13 cellular contexts compared by ENCODE assay signal in the genomic region with DNA sequence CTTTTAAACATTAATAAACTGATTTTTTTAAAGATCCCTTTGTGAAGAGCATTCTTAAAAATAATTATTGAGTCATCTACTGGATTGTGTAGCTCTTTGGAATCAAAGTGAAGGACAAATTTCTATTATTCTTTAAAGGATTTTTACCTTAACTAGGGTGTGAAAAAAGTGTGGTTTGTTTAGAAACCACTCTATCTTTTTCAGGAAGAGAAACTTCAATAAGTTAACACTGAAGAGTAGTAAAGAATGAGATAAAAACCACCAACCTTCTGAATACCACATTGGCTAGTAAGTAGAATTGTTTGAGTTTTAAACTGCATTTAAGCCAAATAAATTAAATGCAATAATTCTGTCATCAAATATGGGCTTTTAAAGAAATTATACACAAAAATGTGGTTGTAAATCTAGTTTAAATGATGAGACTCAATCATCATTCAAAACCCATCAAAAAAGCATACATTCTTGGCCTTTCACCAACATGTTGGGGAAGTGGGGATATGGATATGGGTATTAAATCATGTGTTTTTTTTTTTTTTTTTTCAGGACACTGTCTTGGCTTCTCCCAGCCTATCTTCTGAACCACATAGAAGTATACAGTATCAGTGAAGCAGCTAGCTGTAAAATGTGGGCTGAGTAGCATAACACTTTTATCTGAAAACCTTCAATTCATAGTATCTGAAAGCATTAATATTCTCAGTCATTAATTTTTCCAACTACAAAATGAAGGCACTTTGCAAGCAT. TPM values are rescaled to one million over a fixed set of nuclear protein-coding genes. Genes with fewer than 3 reads are reported as not detected.
A peak's percentile ranks its signal among the peaks of the same experiment; 100 is the strongest.
DNase-seq lines count a peak whose midpoint lies in the region; ATAC-seq, FAIRE-seq and TF ChIP-seq lines count a peak whose summit lies in the region.
"Had no signal": no experiment of that assay in that cellular context is flagged by ENCODE, and none has a peak within 500 bp of the region (broad histone marks: within the 10 kb centered on the region; RNA-seq: fewer than 3 reads in every experiment).

No MANE protein-coding gene starts in this region.

- ATAC-seq in GM19351 (IDR thresholded peaks at IDR 0.05; ENCODE audit: unreplicated experiment) = peak; percentile 40
- peak; percentile 30 for ATAC-seq in HG03442 (IDR thresholded peaks at IDR 0.05; ENCODE audit: unreplicated experiment)
- no peak for ATAC-seq in sciatic nerve

- H3K4me1 ChIP-seq in esophagus squamous epithelium = peaks cover 0 to 26% (median 12%) of the 10 kb centered on the region in 3 donors

- TF ChIP-seq POLR2A in esophagus squamous epithelium (IDR thresholded peaks at IDR 0.05) (no peak), GM12892 (IDR thresholded peaks at IDR 0.05; ENCODE audit: low read depth, low read length) (no peak)

- H3K4me3 ChIP-seq in GM12865 (ENCODE audit: low read depth, low read length) (no peak overlapping the region), esophagus squamous epithelium (peak overlapping the region in 1 of 4 donors; percentile 77)

- H3K27ac ChIP-seq in esophagus squamous epithelium = peak overlapping the region in 3 of 4 donors; percentile 58 to 88 (median 82)

- TF ChIP-seq CTCF in GM12865 (IDR thresholded peaks at IDR 0.05; ENCODE audit: insufficient read depth, low read depth, low read length, missing control alignments) (no peak), esophagus squamous epithelium (IDR thresholded peaks at IDR 0.05) (no peak)

- peaks cover 0 to 32% (median 0%) of the 10 kb centered on the region in 4 donors for H3K27me3 ChIP-seq in esophagus squamous epithelium

- intact Hi-C loops in esophagus squamous epithelium (cut with DNase I) (no loop called here), sciatic nerve (cut with DNase I) (no loop called here)

- H3K36me3 ChIP-seq in esophagus squamous epithelium = no peaks in the 10 kb centered on the region

- DNase-seq in GM12865 (ENCODE audit: low read depth) (peak; percentile 44), esophagus squamous epithelium (lab: John Stamatoyannopoulos, UW) (no peak), NCI-H2227 (lab: John Stamatoyannopoulos, UW; ENCODE audit: unreplicated experiment) (no peak), sciatic nerve (ENCODE audit: low spot score) (no peak), GM12892 (ENCODE audit: insufficient read length) (no peak)
- no peak for DNase-seq in stimulated activated CD4-positive, alpha-beta T cell treated with anti-CD3 and anti-CD28 coated beads, Interleukin-12 subunit alpha, Interleukin-12 subunit beta, amount 100 ng/mL, for 4 hours
- DNase-seq: activated CD4-positive, alpha-beta T cell treated with anti-CD3 and anti-CD28 coated beads, Interleukin-2, amount 50 U/mL, for 4 hours; GOT3; KBM-7; occipital lobe had no signal

- no peaks in the 10 kb centered on the region for H3K9me3 ChIP-seq in esophagus squamous epithelium

- FAIRE-seq in GM12892 (lab: Jason Lieb, UNC) = no peak
- FAIRE-seq: colon had no signal

RNA-seq across cellular contexts. Expression of a gene that starts 4.8 kb away (rescaled TPM):
- total RNA-seq in esophagus squamous epithelium = 10 to 100 TPM in 2 of 4 donors, 1 to 10 TPM in 2; 2.8 to 31.1 (median 10.3) TPM
- total RNA-seq in sciatic nerve = 64.7 TPM
- polyA plus RNA-seq in GM12892 (2012; ENCODE audit: missing spikeins) = 20.1 TPM
